In genomic region chr1:173881117-173881516, GRCh38 we compare ENCODE assay signal across 4 cellular contexts. TPM values are rescaled to one million over a fixed set of nuclear protein-coding genes. Genes with fewer than 3 reads are reported as not detected.
"Had no signal": no experiment of that assay in that cellular context is flagged by ENCODE, and none has a peak within 500 bp of the region (broad histone marks: within the 10 kb centered on the region; RNA-seq: fewer than 3 reads in every experiment).

No MANE protein-coding gene starts in this region.

RNA-seq across cellular contexts. Expression of gene SERPINC1, which starts 36.0 kb away (rescaled TPM):
- total RNA-seq: OCI-LY7, PC-3, Peyer's patch, SK-MEL-5 had no signal
